In the genomic region with DNA sequence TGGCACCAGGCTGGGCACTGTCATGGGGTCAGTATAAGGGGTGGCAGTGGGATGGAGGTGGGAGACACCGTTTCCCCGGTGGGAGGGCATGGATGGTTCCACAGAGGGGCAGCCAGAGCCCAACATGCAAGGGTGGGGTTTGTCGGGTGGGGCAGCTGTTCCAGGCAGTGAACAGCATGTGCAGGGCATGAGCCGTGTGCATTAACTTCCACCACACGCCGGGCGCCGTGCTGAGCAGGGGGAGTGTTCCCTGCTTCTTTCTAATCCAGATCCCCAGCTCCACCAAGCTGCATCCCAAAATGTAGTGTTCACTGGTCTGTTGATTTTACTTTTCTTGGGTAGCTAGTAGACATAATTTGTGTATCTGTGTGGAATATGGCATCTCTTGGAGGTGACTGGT, we compare ENCODE assay signal across 34 cellular contexts. TPM values are rescaled to one million over a fixed set of nuclear protein-coding genes. Genes with fewer than 3 reads are reported as not detected.
"Had no signal": no experiment of that assay in that cellular context is flagged by ENCODE, and none has a peak within 500 bp of the region (broad histone marks: within the 10 kb centered on the region; RNA-seq: fewer than 3 reads in every experiment).

No MANE protein-coding gene starts in this region.

- H3K36me3 Mint-ChIP-seq: activated CD4-positive, alpha-beta memory T cell treated with anti-CD3 and anti-CD28 coated beads for 36 hours; activated naive CD4-positive, alpha-beta T cell treated with anti-CD3 and anti-CD28 coated beads, Interleukin-2, amount 50 U/mL, for 72 hours; activated naive CD8-positive, alpha-beta T cell treated with anti-CD3 and anti-CD28 coated beads for 36 hours; brain had no signal

- H3K9me3 ChIP-seq: adrenal gland had no signal

- ATAC-seq: activated CD8-positive, alpha-beta T cell treated with anti-CD3 and anti-CD28 coated beads for 36 hours; activated naive CD4-positive, alpha-beta T cell treated with anti-CD3 and anti-CD28 coated beads, Interleukin-2, amount 50 U/mL, for 72 hours; activated T-cell treated with anti-CD3 and anti-CD28 coated beads, Interleukin-2, amount 50 U/mL, for 4 hours; activated T-cell treated with anti-CD3 and anti-CD28 coated beads, Interleukin-2, amount 50 U/mL, for 72 hours; activated T-helper 17 cell treated with anti-CD3 and anti-CD28 coated beads, Interleukin-2, amount 50 U/mL, for 72 hours had no signal

- H3K4me1 ChIP-seq: adrenal gland had no signal

- H3K4me1 Mint-ChIP-seq: activated B cell treated with CpG ODN at 0.5 μM for 24 hours; activated CD4-positive, alpha-beta T cell treated with anti-CD3 and anti-CD28 coated beads, Interleukin-2, amount 10 ng/mL, durations not matched to agents 24 days and 14 days; activated naive CD8-positive, alpha-beta T cell treated with anti-CD3 and anti-CD28 coated beads for 36 hours; brain had no signal

- H3K4me3 ChIP-seq: adrenal gland, cardiac muscle cell had no signal

- H3K36me3 ChIP-seq: adrenal gland, cardiac muscle cell had no signal

- H3K27ac ChIP-seq: adrenal gland, cardiac muscle cell, VCaP had no signal

- H3K27me3 Mint-ChIP-seq: activated naive CD8-positive, alpha-beta T cell treated with anti-CD3 and anti-CD28 coated beads for 36 hours had no signal

- H3K27ac Mint-ChIP-seq: activated B cell treated with CpG ODN at 0.5 μM for 24 hours; activated CD4-positive, alpha-beta memory T cell treated with anti-CD3 and anti-CD28 coated beads for 36 hours; activated CD4-positive, alpha-beta T cell treated with anti-CD3 and anti-CD28 coated beads, Interleukin-2, amount 10 ng/mL, durations not matched to agents 24 days and 14 days; activated CD8-positive, alpha-beta T cell treated with anti-CD3 and anti-CD28 coated beads for 36 hours; activated naive CD4-positive, alpha-beta T cell treated with anti-CD3 and anti-CD28 coated beads for 36 hours; activated naive CD4-positive, alpha-beta T cell treated with anti-CD3 and anti-CD28 coated beads, Interleukin-2, amount 50 U/mL, for 72 hours; activated naive CD8-positive, alpha-beta T cell treated with anti-CD3 and anti-CD28 coated beads for 36 hours; activated T-cell treated with anti-CD3 and anti-CD28 coated beads, Interleukin-2, amount 50 U/mL, for 72 hours; activated T-helper 1 cell treated with anti-CD3 and anti-CD28 coated beads, Interleukin-12 subunit alpha, Interleukin-12 subunit beta, Interleukin-2, Interleukin-4 antibody, amounts not matched to agents 30 ng/mL and 10 ng/mL and 1 ng/mL, durations not matched to agents 14 hours and 24 hours and 36 hours; activated T-helper 17 cell treated with anti-CD3 and anti-CD28 coated beads, Interleukin-2, amount 50 U/mL, for 72 hours; brain; T-helper 1 cell treated with Interleukin-12 subunit alpha and Interleukin-12 subunit beta and Interleukin-4 antibody, amounts not matched to agents 30 μg/mL and 1 μg/mL, for 36 hours; T-helper 2 cell treated with Interferon-gamma antibody and Interleukin-4, amounts not matched to agents 5 μg/mL and 100 μg/mL, for 36 hours had no signal

- H3K27me3 ChIP-seq: adrenal gland, cardiac muscle cell had no signal

- DNase-seq: activated B cell treated with CpG ODN at 0.5 μM for 24 hours; activated CD4-positive, alpha-beta memory T cell treated with anti-CD3 and anti-CD28 coated beads for 36 hours; activated CD4-positive, alpha-beta T cell treated with anti-CD3 and anti-CD28 coated beads for 4 hours; activated CD4-positive, alpha-beta T cell treated with anti-CD3 and anti-CD28 coated beads, Interleukin-2, amount 10 ng/mL, durations not matched to agents 24 days and 14 days; activated CD4-positive, alpha-beta T cell treated with anti-CD3 and anti-CD28 coated beads, Interleukin-2, amount 50 U/mL, for 1 hour; activated CD4-positive, alpha-beta T cell treated with anti-CD3 and anti-CD28 coated beads, Interleukin-2, amount 50 U/mL, for 4 hours; activated CD4-positive, CD25-positive, alpha-beta regulatory T cell treated with anti-CD3 and anti-CD28 coated beads, Interleukin-2, amount 50 U/mL, for 72 hours; activated CD8-positive, alpha-beta memory T cell treated with anti-CD3 and anti-CD28 coated beads, Interleukin-2, amount 50 U/mL, for 4 hours; activated CD8-positive, alpha-beta T cell treated with anti-CD3 and anti-CD28 coated beads for 36 hours; activated gamma-delta T cell treated with Interleukin-2 at 50 U/mL for 16 hours; activated naive CD4-positive, alpha-beta T cell; activated naive CD4-positive, alpha-beta T cell treated with anti-CD3 and anti-CD28 coated beads for 36 hours; activated naive CD4-positive, alpha-beta T cell treated with anti-CD3 and anti-CD28 coated beads, Interleukin-2, amount 50 U/mL, for 16 hours; activated naive CD8-positive, alpha-beta T cell treated with anti-CD3 and anti-CD28 coated beads for 36 hours; activated T-cell treated with anti-CD3 and anti-CD28 coated beads for 4 hours; activated T-cell treated with anti-CD3 and anti-CD28 coated beads, Interleukin-2, amount 50 U/mL, for 1 hour; activated T-cell treated with anti-CD3 and anti-CD28 coated beads, Interleukin-2, amount 50 U/mL, for 4 hours; activated T-cell treated with anti-CD3 and anti-CD28 coated beads, Interleukin-2, amount 50 U/mL, for 72 hours; adrenal gland; amniotic stem cell; central memory CD4-positive, alpha-beta T cell; T-helper 1 cell; T-helper 2 cell; T-helper 9 cell had no signal

- H3K4me3 Mint-ChIP-seq: activated B cell treated with CpG ODN at 0.5 μM for 24 hours; activated CD4-positive, alpha-beta memory T cell treated with anti-CD3 and anti-CD28 coated beads for 36 hours; activated CD4-positive, alpha-beta T cell treated with anti-CD3 and anti-CD28 coated beads, Interleukin-2, amount 10 ng/mL, durations not matched to agents 24 days and 14 days; activated CD8-positive, alpha-beta T cell treated with anti-CD3 and anti-CD28 coated beads for 36 hours; activated naive CD4-positive, alpha-beta T cell treated with anti-CD3 and anti-CD28 coated beads for 36 hours; activated naive CD8-positive, alpha-beta T cell treated with anti-CD3 and anti-CD28 coated beads for 36 hours; activated T-cell treated with anti-CD3 and anti-CD28 coated beads, Interleukin-2, amount 50 U/mL, for 4 hours; activated T-cell treated with anti-CD3 and anti-CD28 coated beads, Interleukin-2, amount 50 U/mL, for 72 hours; activated T-helper 1 cell treated with anti-CD3 and anti-CD28 coated beads, Interleukin-12 subunit alpha, Interleukin-12 subunit beta, Interleukin-2, Interleukin-4 antibody, amounts not matched to agents 30 ng/mL and 10 ng/mL and 1 ng/mL, durations not matched to agents 14 hours and 24 hours and 36 hours; activated T-helper 17 cell treated with anti-CD3 and anti-CD28 coated beads, Interleukin-2, amount 50 U/mL, for 72 hours; brain; T-helper 1 cell treated with Interleukin-12 subunit alpha and Interleukin-12 subunit beta and Interleukin-4 antibody, amounts not matched to agents 30 μg/mL and 1 μg/mL, for 36 hours; T-helper 2 cell treated with Interferon-gamma antibody and Interleukin-4, amounts not matched to agents 5 μg/mL and 100 μg/mL, for 36 hours had no signal

- H3K9me3 Mint-ChIP-seq: activated B cell treated with CpG ODN at 0.5 μM for 24 hours; activated CD4-positive, alpha-beta memory T cell treated with anti-CD3 and anti-CD28 coated beads for 36 hours; activated CD4-positive, alpha-beta T cell treated with anti-CD3 and anti-CD28 coated beads, Interleukin-2, amount 10 ng/mL, durations not matched to agents 24 days and 14 days; activated CD8-positive, alpha-beta T cell treated with anti-CD3 and anti-CD28 coated beads for 36 hours; activated naive CD4-positive, alpha-beta T cell treated with anti-CD3 and anti-CD28 coated beads for 36 hours; activated naive CD4-positive, alpha-beta T cell treated with anti-CD3 and anti-CD28 coated beads, Interleukin-2, amount 50 U/mL, for 72 hours; activated naive CD8-positive, alpha-beta T cell treated with anti-CD3 and anti-CD28 coated beads for 36 hours; activated T-cell treated with anti-CD3 and anti-CD28 coated beads, Interleukin-2, amount 50 U/mL, for 4 hours; activated T-cell treated with anti-CD3 and anti-CD28 coated beads, Interleukin-2, amount 50 U/mL, for 72 hours; activated T-helper 1 cell treated with anti-CD3 and anti-CD28 coated beads, Interleukin-12 subunit alpha, Interleukin-12 subunit beta, Interleukin-2, Interleukin-4 antibody, amounts not matched to agents 30 ng/mL and 10 ng/mL and 1 ng/mL, durations not matched to agents 14 hours and 24 hours and 36 hours; activated T-helper 17 cell treated with anti-CD3 and anti-CD28 coated beads, Interleukin-2, amount 50 U/mL, for 72 hours; brain; T-helper 1 cell treated with Interleukin-12 subunit alpha and Interleukin-12 subunit beta and Interleukin-4 antibody, amounts not matched to agents 30 μg/mL and 1 μg/mL, for 36 hours; T-helper 2 cell treated with Interferon-gamma antibody and Interleukin-4, amounts not matched to agents 5 μg/mL and 100 μg/mL, for 36 hours had no signal

RNA-seq across cellular contexts. Expression of gene ADRA2A, which starts 29.3 kb away (rescaled TPM):
- total RNA-seq: activated B cell treated with CpG ODN at 0.5 μM for 24 hours; activated CD4-positive, alpha-beta memory T cell treated with anti-CD3 and anti-CD28 coated beads for 36 hours; activated CD4-positive, alpha-beta T cell treated with anti-CD3 and anti-CD28 coated beads, Interleukin-2, amount 10 ng/mL, durations not matched to agents 24 days and 14 days; activated CD8-positive, alpha-beta memory T cell treated with anti-CD3 and anti-CD28 coated beads for 36 hours; activated naive CD4-positive, alpha-beta T cell treated with anti-CD3 and anti-CD28 coated beads for 36 hours; activated naive CD4-positive, alpha-beta T cell treated with anti-CD3 and anti-CD28 coated beads, Interleukin-2, amount 50 U/mL, for 72 hours; activated naive CD8-positive, alpha-beta T cell treated with anti-CD3 and anti-CD28 coated beads for 36 hours; activated T-helper 1 cell treated with anti-CD3 and anti-CD28 coated beads, Interleukin-12 subunit alpha, Interleukin-12 subunit beta, Interleukin-2, Interleukin-4 antibody, amounts not matched to agents 30 ng/mL and 10 ng/mL and 1 ng/mL, durations not matched to agents 14 hours and 24 hours and 36 hours; activated T-helper 17 cell treated with anti-CD3 and anti-CD28 coated beads, Interleukin-2, amount 50 U/mL, for 72 hours; bronchial epithelial cell had no signal
- polyA plus RNA-seq: cardiac muscle cell had no signal
